In the genomic region with DNA sequence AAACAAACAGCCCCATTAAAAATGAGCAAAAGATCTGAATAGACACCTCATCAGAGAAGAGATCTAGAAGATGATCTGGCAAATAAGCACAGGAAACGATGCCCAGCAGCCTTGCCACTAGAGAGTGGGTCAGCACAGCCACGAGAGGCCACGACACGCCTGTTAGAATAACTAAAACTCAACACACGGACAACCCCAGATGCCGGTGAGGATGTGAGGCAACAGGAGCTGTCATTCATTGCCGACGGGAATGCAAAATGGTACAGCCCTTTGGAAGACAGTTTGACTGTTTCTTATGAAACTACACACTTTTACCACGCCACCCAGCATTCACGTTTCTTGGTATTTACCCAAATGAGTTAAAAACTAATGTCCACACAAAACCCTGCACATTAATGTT, we compare ENCODE assay signal across 21 cellular contexts. TPM values are rescaled to one million over a fixed set of nuclear protein-coding genes. Genes with fewer than 3 reads are reported as not detected.
"Had no signal": no experiment of that assay in that cellular context is flagged by ENCODE, and none has a peak within 500 bp of the region (broad histone marks: within the 10 kb centered on the region; RNA-seq: fewer than 3 reads in every experiment).

No MANE protein-coding gene starts in this region.

- H3K36me3 ChIP-seq: SJSA1 had no signal

- H3K9me3 ChIP-seq: SJSA1 had no signal

- H3K4me1 ChIP-seq: SJSA1 had no signal

- H3K27ac ChIP-seq: HL-60, SJSA1, SK-N-MC had no signal

- H3K4me3 ChIP-seq: SJSA1, SK-N-MC had no signal

- DNase-seq: KBM-7, NCI-H1092 treated with DMSO at 0.1 percent for 48 hours, NCI-H1436, NCI-H187, NCI-H2029, NCI-H2081 treated with DMSO at 0.1 percent for 48 hours, NCI-H2171, NCI-H226, NCI-H446, NCI-H510A, NCI-H524 treated with DMSO at 0.1 percent for 48 hours, NCI-H69, NCI-H774, Right ventricle myocardium superior, RPMI8226, SIG-M5 had no signal

RNA-seq across cellular contexts. Expression of a gene that starts 31.5 kb away (rescaled TPM):
- total RNA-seq: LHCN-M2, MCF 10A, SJSA1 had no signal
